Comparison of ENCODE assay signal across 30 cellular contexts in the genomic region with DNA sequence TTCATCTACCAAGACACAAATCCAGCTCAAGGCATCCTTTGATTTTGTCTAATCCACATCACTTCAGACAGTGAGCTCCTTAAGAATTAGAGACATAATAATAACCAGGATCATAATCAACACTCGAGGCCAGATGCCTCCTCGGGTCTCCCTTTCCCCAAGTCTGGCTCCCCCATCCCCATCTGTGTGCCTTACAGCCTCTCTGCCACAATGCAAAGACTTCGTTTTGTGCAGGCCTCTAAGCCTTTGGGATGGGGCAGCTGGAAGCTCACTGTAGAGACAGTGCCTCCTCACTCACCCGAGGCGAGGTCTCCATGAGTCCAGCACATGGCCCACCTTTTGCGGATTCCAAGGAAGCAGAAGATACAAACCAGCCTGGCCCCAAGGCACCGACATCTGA. TPM values are rescaled to one million over a fixed set of nuclear protein-coding genes. Genes with fewer than 3 reads are reported as not detected.
"Had no signal": no experiment of that assay in that cellular context is flagged by ENCODE, and none has a peak within 500 bp of the region (broad histone marks: within the 10 kb centered on the region; RNA-seq: fewer than 3 reads in every experiment).

No MANE protein-coding gene starts in this region.

- H3K27me3 ChIP-seq: adrenal gland, body of pancreas, colonic mucosa, gastroesophageal sphincter had no signal

- DNase-seq: activated CD4-positive, alpha-beta T cell treated with anti-CD3 and anti-CD28 coated beads for 48 hours; activated CD4-positive, alpha-beta T cell treated with anti-CD3 and anti-CD28 coated beads, Interleukin-2, amount 50 U/mL, for 1 hour; activated CD4-positive, alpha-beta T cell treated with anti-CD3 and anti-CD28 coated beads, Interleukin-2, amount 50 U/mL, for 48 hours; activated CD8-positive, alpha-beta memory T cell treated with anti-CD3 and anti-CD28 coated beads for 24 hours; activated CD8-positive, alpha-beta T cell treated with anti-CD3 and anti-CD28 coated beads for 36 hours; activated effector memory CD4-positive, alpha-beta T cell treated with Interleukin-2 at 50 U/mL for 16 hours; activated gamma-delta T cell treated with Interleukin-2 at 50 U/mL for 16 hours; activated naive CD4-positive, alpha-beta T cell treated with Interleukin-2 at 50 U/mL for 16 hours; activated naive CD8-positive, alpha-beta T cell treated with anti-CD3 and anti-CD28 coated beads for 36 hours; activated naive CD8-positive, alpha-beta T cell treated with anti-CD3 and anti-CD28 coated beads, Interleukin-2, amount 50 U/mL, for 24 hours; activated T-cell treated with anti-CD3 and anti-CD28 coated beads, Interleukin-2, amount 50 U/mL, for 4 hours; adrenal gland; amygdala; aorta; body of pancreas; central memory CD4-positive, alpha-beta T cell; cerebellar nuclear complex; colonic mucosa; effector CD8-positive, alpha-beta T cell; esophagus squamous epithelium; foreskin melanocyte; T-helper 2 cell had no signal

- H3K9me3 ChIP-seq: adrenal gland, body of pancreas, colonic mucosa, esophagus squamous epithelium, gastroesophageal sphincter had no signal

- H3K36me3 ChIP-seq: adrenal gland, colonic mucosa, esophagus squamous epithelium, gastroesophageal sphincter had no signal

- H3K4me1 ChIP-seq: adrenal gland, body of pancreas, colonic mucosa, esophagus squamous epithelium, gastroesophageal sphincter had no signal

- ATAC-seq: activated CD8-positive, alpha-beta T cell treated with anti-CD3 and anti-CD28 coated beads for 36 hours; activated naive CD8-positive, alpha-beta T cell treated with anti-CD3 and anti-CD28 coated beads, Interleukin-2, amount 50 U/mL, for 24 hours; activated T-cell treated with anti-CD3 and anti-CD28 coated beads, Interleukin-2, amount 50 U/mL, for 4 hours; activated T-helper 17 cell treated with anti-CD3 and anti-CD28 coated beads, Interleukin-2, amount 50 U/mL, for 72 hours; body of pancreas; gastroesophageal sphincter had no signal

- H3K27ac ChIP-seq: adrenal gland, body of pancreas, colonic mucosa, epithelial cell of prostate, esophagus squamous epithelium, gastroesophageal sphincter had no signal

- H3K4me3 ChIP-seq: adrenal gland, body of pancreas, colonic mucosa, esophagus squamous epithelium, gastroesophageal sphincter had no signal

RNA-seq across cellular contexts. Expression of a gene that starts 30.3 kb away (rescaled TPM):
- total RNA-seq: activated CD8-positive, alpha-beta T cell treated with anti-CD3 and anti-CD28 coated beads for 36 hours; activated naive CD8-positive, alpha-beta T cell treated with anti-CD3 and anti-CD28 coated beads for 36 hours; activated T-cell treated with anti-CD3 and anti-CD28 coated beads, Interleukin-2, amount 50 U/mL, for 4 hours; aorta; dermis microvascular lymphatic vessel endothelial cell; endothelial cell of umbilical vein; fibroblast of lung; fibroblast of villous mesenchyme; glomerular endothelial cell had no signal
- polyA plus RNA-seq: aorta, endothelial cell of umbilical vein, fibroblast of lung had no signal
